ENCODE assay signal across 7 cellular contexts in genomic region chr10:62527019-62527827, GRCh38.
DNase-seq lines count a peak whose midpoint lies in the region; ATAC-seq and TF ChIP-seq lines count a peak whose summit lies in the region.

No MANE protein-coding gene starts in this region.

- H3K9me3 ChIP-seq in MM.1S (replicated peaks; ENCODE audit: insufficient read depth, low read length) = no peaks in the 10 kb centered on the region

- no peak overlapping the region for H2AFZ ChIP-seq in MM.1S (ENCODE audit: low read length)

- intact Hi-C loops in activated T-helper 2 cell treated with anti-CD3 and anti-CD28 coated beads, Interferon-gamma antibody, Interleukin-2, Interleukin-4, amounts not matched to agents 10 μg/mL and 5 μg/mL and 100 μg/mL, durations not matched to agents 14 hours and 24 hours and 36 hours (cut with micrococcal nuclease) = loop anchor here (5.0 kb wide), 3 partner anchors 95 to 625 kb away; partner anchors contain the start of genes ARID5B and EGR2

- H4K20me1 ChIP-seq in MM.1S (ENCODE audit: insufficient read depth, low read length) = peaks cover 4% of the 10 kb centered on the region; the same call in 1 of the 2 replicates

- DNase-seq in MM.1S (peak; percentile 39), 8988T (no peak), cerebellar cortex (ENCODE audit: low spot score) (no peak)
- no peak for DNase-seq in natural killer cell treated with Interleukin-12 subunit alpha and Interleukin-12 subunit beta and Interleukin-15 and Interleukin-18, amount 100 ng/mL, for 72 hours (ENCODE audit: low spot score)
- no peak for DNase-seq in activated T-helper 2 cell treated with anti-CD3 and anti-CD28 coated beads, Interferon-gamma antibody, Interleukin-2, Interleukin-4, amounts not matched to agents 10 μg/mL and 5 μg/mL and 100 μg/mL, durations not matched to agents 14 hours and 24 hours and 36 hours (ENCODE audit: low spot score)

- peaks cover 36% of the 10 kb centered on the region for H3K4me1 ChIP-seq in MM.1S (ENCODE audit: low read length)

- no peaks in the 10 kb centered on the region for H3K9me2 ChIP-seq in MM.1S (replicated peaks; ENCODE audit: insufficient read depth, low read length)

- H3F3A ChIP-seq in MM.1S (ENCODE audit: insufficient read depth, low read length) = peaks cover 17% of the 10 kb centered on the region

- H3K27me3 Mint-ChIP-seq in natural killer cell treated with Interleukin-12 subunit alpha and Interleukin-12 subunit beta and Interleukin-15 and Interleukin-18, amount 100 ng/mL, for 72 hours = peaks cover 0 to 5% of the 10 kb centered on the region in 2 donors
- H3K27me3 Mint-ChIP-seq in activated T-helper 2 cell treated with anti-CD3 and anti-CD28 coated beads, Interferon-gamma antibody, Interleukin-2, Interleukin-4, amounts not matched to agents 10 μg/mL and 5 μg/mL and 100 μg/mL, durations not matched to agents 14 hours and 24 hours and 36 hours (ENCODE audit: low read depth) = peaks cover 11% of the 10 kb centered on the region

- peaks cover 7% of the 10 kb centered on the region for H3K9me3 Mint-ChIP-seq in natural killer cell treated with Interleukin-12 subunit alpha and Interleukin-12 subunit beta and Interleukin-15 and Interleukin-18, amount 100 ng/mL, for 72 hours
- peaks cover 49% of the 10 kb centered on the region for H3K9me3 Mint-ChIP-seq in activated T-helper 2 cell treated with anti-CD3 and anti-CD28 coated beads, Interferon-gamma antibody, Interleukin-2, Interleukin-4, amounts not matched to agents 10 μg/mL and 5 μg/mL and 100 μg/mL, durations not matched to agents 14 hours and 24 hours and 36 hours

- H3K27me3 ChIP-seq in MM.1S (replicated peaks; ENCODE audit: insufficient read depth, low read length) = peaks cover 24% of the 10 kb centered on the region

- no peaks in the 10 kb centered on the region for H3K79me2 ChIP-seq in MM.1S (ENCODE audit: low read length)

- H3K4me3 Mint-ChIP-seq in natural killer cell treated with Interleukin-12 subunit alpha and Interleukin-12 subunit beta and Interleukin-15 and Interleukin-18, amount 100 ng/mL, for 72 hours = no peak overlapping the region
- no peak overlapping the region for H3K4me3 Mint-ChIP-seq in activated T-helper 2 cell treated with anti-CD3 and anti-CD28 coated beads, Interferon-gamma antibody, Interleukin-2, Interleukin-4, amounts not matched to agents 10 μg/mL and 5 μg/mL and 100 μg/mL, durations not matched to agents 14 hours and 24 hours and 36 hours (ENCODE audit: low read depth)

- no peak overlapping the region; the same call in 1 of the 2 replicates for H3K4me3 ChIP-seq in MM.1S (ENCODE audit: low read length)

- H3K27ac Mint-ChIP-seq in natural killer cell treated with Interleukin-12 subunit alpha and Interleukin-12 subunit beta and Interleukin-15 and Interleukin-18, amount 100 ng/mL, for 72 hours = peak overlapping the region; percentile 8 to 52
- H3K27ac Mint-ChIP-seq in activated T-helper 2 cell treated with anti-CD3 and anti-CD28 coated beads, Interferon-gamma antibody, Interleukin-2, Interleukin-4, amounts not matched to agents 10 μg/mL and 5 μg/mL and 100 μg/mL, durations not matched to agents 14 hours and 24 hours and 36 hours = no peak overlapping the region

- H3K4me1 Mint-ChIP-seq in natural killer cell treated with Interleukin-12 subunit alpha and Interleukin-12 subunit beta and Interleukin-15 and Interleukin-18, amount 100 ng/mL, for 72 hours (ENCODE audit: low read depth in 2 of 2) = peaks cover 27 to 29% of the 10 kb centered on the region in 2 donors
- peaks cover 37% of the 10 kb centered on the region for H3K4me1 Mint-ChIP-seq in activated T-helper 2 cell treated with anti-CD3 and anti-CD28 coated beads, Interferon-gamma antibody, Interleukin-2, Interleukin-4, amounts not matched to agents 10 μg/mL and 5 μg/mL and 100 μg/mL, durations not matched to agents 14 hours and 24 hours and 36 hours (ENCODE audit: low read depth)

- ATAC-seq in GM18873 (IDR thresholded peaks at IDR 0.05; ENCODE audit: low FRiP score, unreplicated experiment) (peak; percentile 49), HG02610 (IDR thresholded peaks at IDR 0.05; ENCODE audit: unreplicated experiment) (peak; percentile 74)
- no peak for ATAC-seq in natural killer cell treated with Interleukin-12 subunit alpha and Interleukin-12 subunit beta and Interleukin-15 and Interleukin-18, amount 100 ng/mL, for 72 hours

- peak overlapping the region; percentile 54 for H3K4me2 ChIP-seq in MM.1S (ENCODE audit: low read depth, low read length)

- H3K36me3 Mint-ChIP-seq in natural killer cell treated with Interleukin-12 subunit alpha and Interleukin-12 subunit beta and Interleukin-15 and Interleukin-18, amount 100 ng/mL, for 72 hours = peaks cover 14% of the 10 kb centered on the region
- H3K36me3 Mint-ChIP-seq in activated T-helper 2 cell treated with anti-CD3 and anti-CD28 coated beads, Interferon-gamma antibody, Interleukin-2, Interleukin-4, amounts not matched to agents 10 μg/mL and 5 μg/mL and 100 μg/mL, durations not matched to agents 14 hours and 24 hours and 36 hours (ENCODE audit: low read depth) = peaks cover 24% of the 10 kb centered on the region

- no peaks in the 10 kb centered on the region for H3K36me3 ChIP-seq in MM.1S (replicated peaks; ENCODE audit: insufficient read depth, low read length)

- TF ChIP-seq CTCF in MM.1S (IDR thresholded peaks at IDR 0.05; ENCODE audit: low read length) = no peak

- H3K27ac ChIP-seq in MM.1S (ENCODE audit: low read length) = no peak overlapping the region

- no peak overlapping the region for H3K9ac ChIP-seq in MM.1S (ENCODE audit: low read length)

Comparison
In these comparisons a context has a peak if more than half of its experiments do, and no peak if none do; other contexts are left out.
1. ATAC-seq: peak in GM18873 (single experiment) and HG02610 (single experiment); none in natural killer cell treated with Interleukin-12 subunit alpha and Interleukin-12 subunit beta and Interleukin-15 and Interleukin-18, amount 100 ng/mL, for 72 hours (0 of 2).